8 cellular contexts compared by ENCODE assay signal in the genomic region with DNA sequence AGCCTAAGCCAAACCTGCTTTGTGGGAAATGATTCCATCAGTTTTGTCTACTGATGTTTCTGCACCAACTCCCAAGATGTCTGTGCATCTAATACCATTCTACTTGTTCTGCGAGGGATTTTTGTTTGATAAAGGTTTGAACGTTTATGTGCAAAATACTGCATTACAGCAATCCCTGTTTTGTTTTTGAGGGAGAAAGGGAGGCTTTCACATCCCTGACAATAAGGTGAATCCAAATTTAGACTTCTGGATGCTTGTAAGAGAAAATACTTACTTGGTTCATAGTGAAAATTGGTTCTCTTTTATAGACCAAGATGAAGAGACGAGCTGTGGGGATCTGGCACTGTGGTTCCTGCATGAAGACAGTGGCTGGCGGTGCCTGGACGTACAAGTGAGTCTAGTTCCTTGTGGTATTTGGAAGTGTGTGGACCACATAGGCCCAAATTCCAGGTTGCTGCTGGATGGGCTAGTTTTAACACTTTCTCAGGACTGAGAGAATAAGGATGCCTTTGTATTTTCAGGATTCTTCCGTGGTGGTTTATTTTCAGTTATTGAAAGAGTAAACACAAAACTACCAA. TPM values are rescaled to one million over a fixed set of nuclear protein-coding genes. Genes with fewer than 3 reads are reported as not detected.
DNase-seq lines count a peak whose midpoint lies in the region; ATAC-seq and TF ChIP-seq lines count a peak whose summit lies in the region.

No MANE protein-coding gene starts in this region.

- dilution Hi-C loops in mammary epithelial cell (cut with HindIII; ENCODE audit: low sequenced_read_pairs), result no loop called here

- peaks cover 5% of the 10 kb centered on the region for H4K20me1 ChIP-seq in mammary epithelial cell (ENCODE audit: insufficient read depth, low read length)

- DNase-seq in AG04449 (ENCODE audit: low read depth, low spot score), result no peak
- DNase-seq in Jurkat, Clone E6-1 (ENCODE audit: low read depth, low spot score), result no peak
- no peak for DNase-seq in mammary epithelial cell
- DNase-seq in NCI-H446 treated with DMSO at 0.1 percent for 48 hours (lab: John Stamatoyannopoulos, UW), result no peak

- intact Hi-C loops in mammary epithelial cell (cut with micrococcal nuclease), result loop anchor here (10.0 kb wide), 1 partner anchor 185 kb away; no protein-coding TSS in a partner anchor

- H2AFZ ChIP-seq in mammary epithelial cell (ENCODE audit: low read depth, low read length), result no peak overlapping the region

- no peak for TF ChIP-seq CTCF in AG04449 (IDR thresholded peaks at IDR 0.05; ENCODE audit: insufficient read depth, low read length, missing control alignments)
- no peak for TF ChIP-seq CTCF in mammary epithelial cell (conservative IDR thresholded peaks at IDR 0.05 in 1 of 2, IDR thresholded peaks at IDR 0.05 in 1 of 2; ENCODE audit: extremely low read depth in 1 of 2, insufficient read depth in 1 of 2, low read depth in 1 of 2, low read length in 2 of 2)

- H3K27me3 ChIP-seq in mammary epithelial cell (ENCODE audit: insufficient read depth, low read length) (no peaks in the 10 kb centered on the region), muscle layer of colon (ENCODE audit: control insufficient read depth in 1 of 2, insufficient read depth in 2 of 2, low read length in 2 of 2) (no peaks in the 10 kb centered on the region)

- H3K36me3 ChIP-seq in mammary epithelial cell (ENCODE audit: insufficient read depth, low read length), result peaks cover 50% of the 10 kb centered on the region
- H3K36me3 ChIP-seq in muscle layer of colon (ENCODE audit: insufficient read depth, low read length), result peaks cover 33% of the 10 kb centered on the region

- CTCF ChIA-PET in AG04449 (lab: Yijun Ruan, JAX), result interaction anchor here (1.5 kb wide), 1 partner anchor 20 kb away, joined by 3 read pairs; no protein-coding TSS in a partner anchor
- CTCF ChIA-PET in mammary epithelial cell (lab: Charles Lee; ENCODE audit: low non-redundant PET), result no interaction called here

- WGBS in mammary epithelial cell (ENCODE audit: low coverage, missing lambda C conversion rate), result 1% methylated on average over 6 of the region's 6 CpGs

- H3K79me2 ChIP-seq in mammary epithelial cell (ENCODE audit: insufficient read depth, low read length), result peaks cover 73% of the 10 kb centered on the region

- H3K4me3 ChIP-seq in AG04449 (ENCODE audit: low read depth, low read length) (peak overlapping the region; percentile 90), mammary epithelial cell (replicated peaks in 1 of 3; ENCODE audit: insufficient read depth in 1 of 3, low read depth in 2 of 3, low read length in 3 of 3) (peak overlapping the region; percentile 73 to 98 (median 96)), muscle layer of colon (ENCODE audit: low read depth in 1 of 2, low read length in 2 of 2) (peak overlapping the region; percentile 84 to 93)
- peak overlapping the region; percentile 92 for H3K4me3 ChIP-seq in Jurkat, Clone E6-1 (ENCODE audit: low read length)

- POLR2A ChIA-PET in AG04449 (lab: Yijun Ruan, JAX), result no interaction called here

- peaks cover 34% of the 10 kb centered on the region for H3K4me1 ChIP-seq in mammary epithelial cell (ENCODE audit: insufficient read depth, low read length)
- peaks cover 26% of the 10 kb centered on the region for H3K4me1 ChIP-seq in muscle layer of colon (ENCODE audit: insufficient read depth, low read length)

- H3K27ac ChIP-seq in mammary epithelial cell (ENCODE audit: insufficient read depth, low read depth, low read length), result peak overlapping the region; percentile 95
- peak overlapping the region; percentile 94 for H3K27ac ChIP-seq in muscle layer of colon (ENCODE audit: low read depth, low read length)

- peak overlapping the region; percentile 99 for H3K9ac ChIP-seq in mammary epithelial cell (ENCODE audit: insufficient read depth, low read length)
- peak overlapping the region; percentile 98 for H3K9ac ChIP-seq in muscle layer of colon (ENCODE audit: low read length)

- peak overlapping the region; percentile 98 for H3K4me2 ChIP-seq in mammary epithelial cell (ENCODE audit: insufficient read depth, low read depth, low read length)

- H3K9me3 ChIP-seq in mammary epithelial cell (replicated peaks; ENCODE audit: insufficient read depth, low read length), result no peaks in the 10 kb centered on the region
- no peaks in the 10 kb centered on the region for H3K9me3 ChIP-seq in muscle layer of colon (ENCODE audit: low read length)

- no TSS peak for BruUV-seq in mammary epithelial cell (replicated peaks; lab: Mats Ljungman, UMichigan)

- ATAC-seq in HG03159 (IDR thresholded peaks at IDR 0.05; ENCODE audit: unreplicated experiment) (no peak), HG03342 (IDR thresholded peaks at IDR 0.05; ENCODE audit: unreplicated experiment) (no peak), GM19467 (IDR thresholded peaks at IDR 0.05; ENCODE audit: unreplicated experiment) (no peak)

- in situ Hi-C loops in mammary epithelial cell (cut with MboI; ENCODE audit: low sequenced_read_pairs in 2 of 2), result loop anchor here in 1 of 2 donors (25.0 kb wide), 1 partner anchor 1213 kb away; no protein-coding TSS in a partner anchor

RNA-seq across cellular contexts. Expression of a gene that starts 1.1 kb away (rescaled TPM):
- 5,225 TPM for polyA plus RNA-seq in Jurkat, Clone E6-1 (2012; ENCODE audit: insufficient read depth, insufficient read length)
- 1,000 to 10,000 TPM in 1 of 2 donors, 100 to 1,000 TPM in 1; 855 to 2,728 TPM for total RNA-seq in mammary epithelial cell
- polyA plus RNA-seq in mammary epithelial cell, result 1,666 TPM
- 996 TPM for polyA minus RNA-seq in mammary epithelial cell
